In genomic region chr12:127393460-127393859, GRCh38 we compare ENCODE assay signal across 19 cellular contexts.
"Had no signal": no experiment of that assay in that cellular context is flagged by ENCODE, and none has a peak within 500 bp of the region (broad histone marks: within the 10 kb centered on the region; RNA-seq: fewer than 3 reads in every experiment).

No MANE protein-coding gene starts in this region.

- H3K9ac ChIP-seq: neural progenitor cell had no signal

- H2AFZ ChIP-seq: neural progenitor cell had no signal

- H3K4me1 ChIP-seq: colonic mucosa, heart left ventricle, right atrium auricular region, sigmoid colon, suprapubic skin, thyroid gland had no signal

- H3K9me3 ChIP-seq: colonic mucosa, heart left ventricle, ovary, right atrium auricular region, sigmoid colon, suprapubic skin, thyroid gland had no signal

- H3K27ac Mint-ChIP-seq: memory B cell; mesothelial cell of epicardium; natural killer cell treated with Interleukin-12 subunit alpha and Interleukin-12 subunit beta and Interleukin-15 and Interleukin-18, amount 100 ng/mL, for 72 hours; neural progenitor cell; type B pancreatic cell had no signal

- H3K4me3 Mint-ChIP-seq: memory B cell; mesothelial cell of epicardium; natural killer cell treated with Interleukin-12 subunit alpha and Interleukin-12 subunit beta and Interleukin-15 and Interleukin-18, amount 100 ng/mL, for 72 hours; neural progenitor cell; type B pancreatic cell had no signal

- H3K9me3 Mint-ChIP-seq: memory B cell; mesothelial cell of epicardium; natural killer cell treated with Interleukin-12 subunit alpha and Interleukin-12 subunit beta and Interleukin-15 and Interleukin-18, amount 100 ng/mL, for 72 hours; neural progenitor cell; type B pancreatic cell had no signal

- ATAC-seq: heart left ventricle; left lobe of liver; natural killer cell treated with Interleukin-12 subunit alpha and Interleukin-12 subunit beta and Interleukin-15 and Interleukin-18, amount 100 ng/mL, for 72 hours had no signal

- H3K36me3 Mint-ChIP-seq: memory B cell; mesothelial cell of epicardium; natural killer cell treated with Interleukin-12 subunit alpha and Interleukin-12 subunit beta and Interleukin-15 and Interleukin-18, amount 100 ng/mL, for 72 hours; neural progenitor cell; type B pancreatic cell had no signal

- H3K4me1 Mint-ChIP-seq: memory B cell, mesothelial cell of epicardium, neural progenitor cell had no signal

- H3K27ac ChIP-seq: colonic mucosa, heart left ventricle, neural progenitor cell, ovary, right atrium auricular region, sigmoid colon, skin epidermis, suprapubic skin, thyroid gland had no signal

- H3K27me3 Mint-ChIP-seq: memory B cell had no signal

- H3K4me2 ChIP-seq: neural progenitor cell had no signal

- H3K4me3 ChIP-seq: colonic mucosa, heart left ventricle, neural progenitor cell, ovary, right atrium auricular region, sigmoid colon, skin epidermis, suprapubic skin, thyroid gland had no signal

- H3K36me3 ChIP-seq: colonic mucosa, heart left ventricle, neural progenitor cell, ovary, right atrium auricular region, sigmoid colon, suprapubic skin, thyroid gland had no signal

- H3K27me3 ChIP-seq: colonic mucosa, neural progenitor cell, ovary, right atrium auricular region, sigmoid colon, thyroid gland had no signal

- DNase-seq: colonic mucosa; dermis blood vessel endothelial cell; heart left ventricle; hippocampal formation; nucleus accumbens; ovary; sigmoid colon; stimulated activated CD4-positive, alpha-beta T cell treated with anti-CD3 and anti-CD28 coated beads, Interleukin-12 subunit alpha, Interleukin-12 subunit beta, amount 100 ng/mL, for 4 hours; stimulated activated naive CD4-positive, alpha-beta T cell; thyroid gland had no signal
